16 cellular contexts compared by ENCODE assay signal in the genomic region with DNA sequence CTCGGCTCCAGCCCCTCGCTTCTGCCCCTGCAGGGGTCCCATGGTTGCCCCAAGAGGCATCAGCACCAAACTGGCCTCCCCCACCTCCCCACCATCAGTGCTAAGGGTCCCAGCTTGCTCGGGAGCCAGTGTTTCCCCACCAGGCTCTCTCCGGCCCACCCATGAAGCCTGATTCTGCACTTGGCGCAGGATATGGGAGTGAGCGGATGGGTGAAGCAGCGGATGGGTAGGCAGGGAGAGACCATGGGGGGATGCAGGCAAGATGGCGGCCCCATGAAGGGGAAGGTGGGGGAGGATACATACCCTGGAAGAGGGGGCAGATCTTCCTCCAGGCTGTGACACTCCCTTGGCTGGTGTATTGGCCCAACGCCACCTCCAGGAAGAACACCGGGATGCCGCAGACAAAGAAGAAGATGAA. TPM values are rescaled to one million over a fixed set of nuclear protein-coding genes. Genes with fewer than 3 reads are reported as not detected.
DNase-seq lines count a peak whose midpoint lies in the region; TF ChIP-seq lines count a peak whose summit lies in the region.
"Had no signal": no experiment of that assay in that cellular context is flagged by ENCODE, and none has a peak within 500 bp of the region (broad histone marks: within the 10 kb centered on the region; RNA-seq: fewer than 3 reads in every experiment).

No MANE protein-coding gene starts in this region.

- 78% methylated on average over 6 of the region's 11 CpGs for WGBS in mammary epithelial cell (ENCODE audit: low coverage, missing lambda C conversion rate)
- WGBS in hepatocyte (ENCODE audit: low lambda C conversion rate, missing lambda C conversion rate), result 79% methylated on average over 11 of the region's 11 CpGs
- WGBS in neuronal stem cell (ENCODE audit: extremely low coverage in 2 of 2, insufficient read length in 2 of 2, insufficient replicate concordance in 1 of 2), 2 donors, result no CpG with 5 or more reads among the region's 11 CpGs
- 98% methylated on average over 9 of the region's 11 CpGs for WGBS in thyroid gland, 2 donors

- H3K18ac ChIP-seq in neuronal stem cell (ENCODE audit: low read length), result peak overlapping the region; percentile 94

- H3K9me3 ChIP-seq in breast epithelium, result no peaks in the 10 kb centered on the region
- H3K9me3 ChIP-seq in mammary epithelial cell (replicated peaks; ENCODE audit: insufficient read depth, low read length), result no peaks in the 10 kb centered on the region
- no peaks in the 10 kb centered on the region for H3K9me3 ChIP-seq in hepatocyte (ENCODE audit: low read depth)
- peaks cover 0 to 2% of the 10 kb centered on the region in 2 donors for H3K9me3 ChIP-seq in neuronal stem cell (replicated peaks in 1 of 2; ENCODE audit: control insufficient read depth in 2 of 2, insufficient read depth in 1 of 2, low read depth in 1 of 2, low read length in 2 of 2)
- H3K9me3 ChIP-seq in thyroid gland, result no peaks in the 10 kb centered on the region
- H3K9me3 ChIP-seq in BE2C, result no peaks in the 10 kb centered on the region
- H3K9me3 ChIP-seq: heart left ventricle had no signal

- H2BK12ac ChIP-seq in neuronal stem cell (ENCODE audit: low read length), result peak overlapping the region; percentile 49

- in situ Hi-C loops in mammary epithelial cell (cut with MboI; ENCODE audit: low sequenced_read_pairs in 2 of 2), result no loop called here

- no peak overlapping the region for H3K9ac ChIP-seq in mammary epithelial cell (ENCODE audit: insufficient read depth, low read length)
- peak overlapping the region; percentile 56 for H3K9ac ChIP-seq in neuronal stem cell (ENCODE audit: low read depth, low read length, poor library complexity)

- peak overlapping the region; percentile 42 for H2AK5ac ChIP-seq in neuronal stem cell (ENCODE audit: low read depth, low read length)

- no peak overlapping the region for H4K8ac ChIP-seq in neuronal stem cell (ENCODE audit: low read depth, low read length)

- intact Hi-C loops in breast epithelium (cut with DNase I; ENCODE audit: low total_unique reads), result no loop called here
- intact Hi-C loops in mammary epithelial cell (cut with micrococcal nuclease), result no loop called here
- intact Hi-C loops in thyroid gland (cut with DNase I), result no loop called here

- H4K20me1 ChIP-seq in mammary epithelial cell (ENCODE audit: insufficient read depth, low read length) (no peaks in the 10 kb centered on the region), hepatocyte (ENCODE audit: insufficient read depth, poor library complexity, severe bottlenecking) (no peaks in the 10 kb centered on the region)

- no peaks in the 10 kb centered on the region for H3K36me3 ChIP-seq in breast epithelium
- no peaks in the 10 kb centered on the region for H3K36me3 ChIP-seq in mammary epithelial cell (ENCODE audit: insufficient read depth, low read length)
- no peaks in the 10 kb centered on the region for H3K36me3 ChIP-seq in hepatocyte (replicated peaks; ENCODE audit: insufficient read depth, low read depth)
- no peaks in the 10 kb centered on the region for H3K36me3 ChIP-seq in neuronal stem cell (replicated peaks in 1 of 2; ENCODE audit: control insufficient read depth in 2 of 2, insufficient read depth in 2 of 2, low read length in 2 of 2)
- no peaks in the 10 kb centered on the region for H3K36me3 ChIP-seq in thyroid gland
- no peaks in the 10 kb centered on the region for H3K36me3 ChIP-seq in BE2C
- H3K36me3 ChIP-seq: heart left ventricle had no signal

- CTCF ChIA-PET in mammary epithelial cell (lab: Charles Lee; ENCODE audit: low non-redundant PET), result no interaction called here

- H3K4me2 ChIP-seq in mammary epithelial cell (ENCODE audit: insufficient read depth, low read depth, low read length) (no peak overlapping the region), hepatocyte (peak overlapping the region; percentile 97), neuronal stem cell (ENCODE audit: insufficient read depth, low read length, poor library complexity, severe bottlenecking) (peak overlapping the region; percentile 75)

- H2BK15ac ChIP-seq in neuronal stem cell (ENCODE audit: low read length), result peak overlapping the region; percentile 88

- H3K9me2 ChIP-seq in hepatocyte (replicated peaks; ENCODE audit: insufficient read depth), result no peaks in the 10 kb centered on the region

- no peak for DNase-seq in breast epithelium (ENCODE audit: low spot score in 2 of 2)
- no peak for DNase-seq in mammary epithelial cell
- DNase-seq in hepatocyte (ENCODE audit: low spot score), result no peak
- DNase-seq in neuronal stem cell (ENCODE audit: low spot score), result no peak
- DNase-seq in thyroid gland, result no peak
- DNase-seq in BE2C, result no peak
- DNase-seq in OCI-M2 (lab: John Stamatoyannopoulos, UW; ENCODE audit: unreplicated experiment), result no peak
- no peak for DNase-seq in midbrain (lab: John Stamatoyannopoulos, UW)
- DNase-seq: 8988T; activated CD4-positive, alpha-beta T cell treated with anti-CD3 and anti-CD28 coated beads for 36 hours; CD4-positive, CD25-positive, alpha-beta regulatory T cell; erythroblast; NCI-H187 treated with DMSO at 0.1 percent for 48 hours; T-helper 17 cell had no signal

- no peaks in the 10 kb centered on the region for H3K27me3 ChIP-seq in breast epithelium
- H3K27me3 ChIP-seq in mammary epithelial cell (ENCODE audit: insufficient read depth, low read length), result peaks cover 10% of the 10 kb centered on the region
- H3K27me3 ChIP-seq in hepatocyte, result peaks cover 14% of the 10 kb centered on the region
- peaks cover 0 to 83% (median 41%) of the 10 kb centered on the region in 3 experiments for H3K27me3 ChIP-seq in neuronal stem cell (ENCODE audit: control insufficient read depth in 3 of 3, insufficient read depth in 3 of 3, low read depth in 1 of 3, low read length in 3 of 3)
- no peaks in the 10 kb centered on the region for H3K27me3 ChIP-seq in thyroid gland
- no peaks in the 10 kb centered on the region for H3K27me3 ChIP-seq in BE2C

- H3K4me3 ChIP-seq in breast epithelium, result peak overlapping the region; percentile 48 to 74 (median 59)
- no peak overlapping the region for H3K4me3 ChIP-seq in mammary epithelial cell (replicated peaks in 1 of 3; ENCODE audit: insufficient read depth in 1 of 3, low read depth in 2 of 3, low read length in 3 of 3)
- no peak overlapping the region for H3K4me3 ChIP-seq in hepatocyte
- peak overlapping the region; percentile 45 to 76 for H3K4me3 ChIP-seq in neuronal stem cell (ENCODE audit: low read length in 2 of 2)
- peak overlapping the region in 1 of 3 donors; percentile 35 for H3K4me3 ChIP-seq in thyroid gland (replicated peaks in 1 of 3)
- H3K4me3 ChIP-seq in BE2C (ENCODE audit: low read depth, low read length), result no peak overlapping the region; the same call in 1 of the 2 replicates

- H2AFZ ChIP-seq in mammary epithelial cell (ENCODE audit: low read depth, low read length), result no peak overlapping the region
- H2AFZ ChIP-seq in hepatocyte, result peak overlapping the region; percentile 94
- peak overlapping the region; percentile 84 for H2AFZ ChIP-seq in neuronal stem cell (ENCODE audit: low read length)

- dilution Hi-C loops in mammary epithelial cell (cut with HindIII; ENCODE audit: low sequenced_read_pairs), result no loop called here

- H3K4me1 ChIP-seq in breast epithelium (no peaks in the 10 kb centered on the region), mammary epithelial cell (ENCODE audit: insufficient read depth, low read length) (no peaks in the 10 kb centered on the region), hepatocyte (ENCODE audit: insufficient read depth) (peaks cover 10% of the 10 kb centered on the region), neuronal stem cell (ENCODE audit: control insufficient read depth in 2 of 2, insufficient read depth in 1 of 2, low read depth in 1 of 2, low read length in 2 of 2) (peaks cover 0 to 13% of the 10 kb centered on the region in 2 donors), thyroid gland (peaks cover 25 to 41% of the 10 kb centered on the region in 2 donors), BE2C (no peaks in the 10 kb centered on the region; the same call in 1 of the 2 replicates)

- no peak overlapping the region for H3K27ac ChIP-seq in breast epithelium
- no peak overlapping the region for H3K27ac ChIP-seq in mammary epithelial cell (ENCODE audit: insufficient read depth, low read depth, low read length)
- H3K27ac ChIP-seq in hepatocyte, result no peak overlapping the region
- no peak overlapping the region for H3K27ac ChIP-seq in neuronal stem cell (replicated peaks; ENCODE audit: low read length)
- peak overlapping the region; percentile 49 to 86 (median 83) for H3K27ac ChIP-seq in thyroid gland
- H3K27ac ChIP-seq: heart left ventricle had no signal

- no peak overlapping the region for H2BK120ac ChIP-seq in neuronal stem cell (ENCODE audit: low read depth, low read length)

- TF ChIP-seq CTCF in breast epithelium (IDR thresholded peaks at IDR 0.05), result no peak
- TF ChIP-seq CTCF in mammary epithelial cell (conservative IDR thresholded peaks at IDR 0.05 in 1 of 2, IDR thresholded peaks at IDR 0.05 in 1 of 2; ENCODE audit: extremely low read depth in 1 of 2, insufficient read depth in 1 of 2, low read depth in 1 of 2, low read length in 2 of 2), result no peak
- TF ChIP-seq CTCF in hepatocyte (IDR thresholded peaks at IDR 0.05; ENCODE audit: poor library complexity), result no peak
- TF ChIP-seq CTCF in thyroid gland (IDR thresholded peaks at IDR 0.05), result no peak
- TF ChIP-seq CTCF in BE2C (IDR thresholded peaks at IDR 0.05; ENCODE audit: low read depth, low read length), result no peak

- TF ChIP-seq POLR2A in breast epithelium (IDR thresholded peaks at IDR 0.05), result no peak
- TF ChIP-seq POLR2A in thyroid gland (IDR thresholded peaks at IDR 0.05), result no peak

- H3K79me1 ChIP-seq in neuronal stem cell (ENCODE audit: low read depth, low read length), result no peaks in the 10 kb centered on the region

- BruUV-seq in mammary epithelial cell (replicated peaks; lab: Mats Ljungman, UMichigan), result no TSS peak

- H3K14ac ChIP-seq in neuronal stem cell (ENCODE audit: low read length), result peak overlapping the region; percentile 95

- no peak overlapping the region for H3K23ac ChIP-seq in neuronal stem cell (ENCODE audit: low read depth, low read length, poor library complexity)

- no peak overlapping the region for H4K91ac ChIP-seq in neuronal stem cell (ENCODE audit: low read depth, low read length, poor library complexity)

- peak overlapping the region; percentile 24 for H3K4ac ChIP-seq in neuronal stem cell (ENCODE audit: low read length)

- H2BK5ac ChIP-seq in neuronal stem cell (ENCODE audit: low read length), result no peak overlapping the region

- H3K79me2 ChIP-seq in mammary epithelial cell (ENCODE audit: insufficient read depth, low read length) (no peaks in the 10 kb centered on the region), hepatocyte (no peaks in the 10 kb centered on the region)

RNA-seq across cellular contexts. Expression of a gene that starts 9.7 kb away (rescaled TPM):
- 1 to 10 TPM in 2 of 3 donors, under 1 TPM in 1; 0.33 to 2.1 (median 1.3) TPM for total RNA-seq in breast epithelium
- under 1 TPM in 1 of 2 donors, not detected in 1; 0.17 TPM for total RNA-seq in mammary epithelial cell
- not detected for polyA plus RNA-seq in mammary epithelial cell
- not detected for polyA minus RNA-seq in mammary epithelial cell
- total RNA-seq in hepatocyte, result 7.9 and 10.3 TPM in 2 replicates
- 3.9 and 6.1 TPM in 2 replicates for polyA plus RNA-seq in hepatocyte
- polyA plus RNA-seq in neuronal stem cell (2013, experiment 1 of 2), result 0.18 TPM
- polyA plus RNA-seq in neuronal stem cell (2013, experiment 2 of 2), result 0.22 TPM
- total RNA-seq in thyroid gland, result 10 to 100 TPM in 3 of 4 donors, 1 to 10 TPM in 1; 9.4 to 27.7 (median 18.3) TPM
- not detected for polyA plus RNA-seq in BE2C (2012; ENCODE audit: insufficient read depth, insufficient read length, low read depth)
- total RNA-seq: CD4-positive, CD25-positive, alpha-beta regulatory T cell; T-helper 17 cell had no signal
- polyA plus RNA-seq: CD4-positive, CD25-positive, alpha-beta regulatory T cell had no signal

RNA-seq across cellular contexts. Expression of a gene that starts 58.4 kb away (rescaled TPM):
- total RNA-seq in breast epithelium, result 1 to 10 TPM in 1 of 3 donors, not detected in 2; 1.3 TPM
- total RNA-seq in mammary epithelial cell, result under 1 TPM; 0.49 to 0.50 TPM
- not detected for polyA plus RNA-seq in mammary epithelial cell
- polyA minus RNA-seq in mammary epithelial cell, result not detected
- total RNA-seq in hepatocyte, result 1.9 and 3.8 TPM in 2 replicates
- 5.9 and 13.0 TPM in 2 replicates for polyA plus RNA-seq in hepatocyte
- 0.08 TPM for polyA plus RNA-seq in neuronal stem cell (2013, experiment 1 of 2)
- polyA plus RNA-seq in neuronal stem cell (2013, experiment 2 of 2), result 0.07 TPM
- 10 to 100 TPM in 1 of 4 donors, 1 to 10 TPM in 3; 5.0 to 24.9 (median 8.8) TPM for total RNA-seq in thyroid gland
- 0.85 TPM for polyA plus RNA-seq in BE2C (2012; ENCODE audit: insufficient read depth, insufficient read length, low read depth)
- total RNA-seq: lower leg skin had no signal
- polyA plus RNA-seq: CD4-positive, CD25-positive, alpha-beta regulatory T cell had no signal

Comparison
In these comparisons a context has a peak if more than half of its experiments do, and no peak if none do; other contexts are left out.
1. H3K4me3 ChIP-seq: peak in breast epithelium (3 of 3) and neuronal stem cell (2 of 2); none in mammary epithelial cell (0 of 3), hepatocyte (single experiment) and BE2C (single experiment).
2. H3K27ac ChIP-seq: peak in thyroid gland (3 of 3); none in breast epithelium (0 of 2), mammary epithelial cell (single experiment), hepatocyte (single experiment) and neuronal stem cell (single experiment).